8 cellular contexts compared by ENCODE assay signal in the genomic region with DNA sequence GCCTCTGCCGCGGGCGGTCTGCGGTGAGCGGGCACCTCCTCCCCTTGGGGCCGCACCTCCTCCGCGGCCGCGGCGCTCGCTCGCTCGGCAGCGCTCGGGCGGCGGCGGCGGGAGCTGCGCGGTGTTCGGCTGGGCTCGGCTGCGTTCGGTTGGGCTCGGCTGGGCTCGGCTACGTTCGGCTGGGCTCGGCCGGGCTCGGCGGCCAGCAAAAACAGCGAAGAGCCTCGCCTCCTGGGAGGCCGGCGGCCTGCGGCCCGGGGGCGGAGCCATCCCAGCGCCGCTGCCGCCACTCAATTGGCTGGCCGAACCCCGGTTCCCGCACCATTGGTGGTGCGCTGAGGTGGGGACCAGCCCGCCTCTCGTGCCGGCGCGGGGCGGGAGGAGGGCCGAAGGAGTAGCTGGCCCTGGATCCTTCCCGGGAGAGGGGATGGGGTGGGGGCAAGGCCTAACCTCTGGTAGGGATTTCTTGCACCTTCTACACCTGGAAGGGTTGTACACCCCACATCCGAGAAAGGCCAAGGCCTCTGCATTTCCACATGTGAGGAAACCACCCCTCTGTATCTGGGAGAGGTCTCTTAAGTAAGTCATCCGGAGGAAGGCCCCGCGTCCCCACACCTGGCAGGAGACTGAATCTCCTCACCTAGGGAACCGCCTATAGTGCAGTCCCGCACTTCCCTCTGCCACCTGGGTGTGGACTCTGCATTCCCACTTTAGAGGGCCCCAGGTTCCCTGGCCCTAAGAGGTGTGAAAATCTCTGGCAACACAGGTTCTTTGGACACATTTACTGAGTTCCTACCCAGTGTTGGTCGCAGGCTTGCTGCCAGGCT. TPM values are rescaled to one million over a fixed set of nuclear protein-coding genes. Genes with fewer than 3 reads are reported as not detected.
DNase-seq lines count a peak whose midpoint lies in the region; ATAC-seq and TF ChIP-seq lines count a peak whose summit lies in the region.

A gene (minus strand): TSS at position 20 of the 827 bp plus-strand sequence. CDS start 1,295 bp downstream, outside the sequence.

- H3K27ac Mint-ChIP-seq in nephron: peak within 1 kb of the TSS in 2 of 3 experiments; percentile 25 to 30

- H3K9me3 ChIP-seq in GM23248 (ENCODE audit: low read depth) (no peaks in the 10 kb centered on the region), RWPE2 (ENCODE audit: severe bottlenecking) (no peaks in the 10 kb centered on the region)

- no peaks in the 10 kb centered on the region for H3K9me2 ChIP-seq in GM23248 (ENCODE audit: insufficient read depth)

- H3K36me3 ChIP-seq in GM23248 (ENCODE audit: low read depth): no peaks in the 10 kb centered on the region
- H3K36me3 ChIP-seq in RWPE2 (ENCODE audit: low read depth): no peaks in the 10 kb centered on the region

- no peak within 1 kb of the TSS for H3K27ac ChIP-seq in GM23248
- no peak within 1 kb of the TSS for H3K27ac ChIP-seq in RWPE2 (ENCODE audit: poor library complexity, severe bottlenecking)

- H3K4me3 ChIP-seq in GM23248 (peak within 1 kb of the TSS; percentile 73), RWPE2 (ENCODE audit: severe bottlenecking) (peak within 1 kb of the TSS; percentile 29), fibroblast of the aortic adventitia (ENCODE audit: low read depth, low read length) (peak within 1 kb of the TSS; percentile 53)

- H2AFZ ChIP-seq in GM23248: peak within 1 kb of the TSS; percentile 84

- H3K4me1 ChIP-seq in GM23248 (ENCODE audit: insufficient read depth): no peaks in the 10 kb centered on the region
- H3K4me1 ChIP-seq in RWPE2 (ENCODE audit: insufficient read depth, poor library complexity, severe bottlenecking): no peaks in the 10 kb centered on the region

- 5% methylated on average over 49 to 55 of the region's 63 CpGs for WGBS in GM23248 (ENCODE audit: low coverage in 1 of 2, low lambda C conversion rate in 2 of 2, missing lambda C conversion rate in 2 of 2), 2 experiments

- no peaks in the 10 kb centered on the region for H3K36me3 Mint-ChIP-seq in nephron (ENCODE audit: low read depth)

- H3K4me1 Mint-ChIP-seq in nephron: peaks cover 16% of the 10 kb centered on the region

- H3K79me2 ChIP-seq in GM23248 (ENCODE audit: insufficient read depth): no peaks in the 10 kb centered on the region

- H3K27me3 Mint-ChIP-seq in nephron (ENCODE audit: low read depth): peaks cover 40% of the 10 kb centered on the region

- H3K4me2 ChIP-seq in GM23248 (ENCODE audit: unreplicated experiment): peak within 1 kb of the TSS; percentile 84

- H3K4me3 Mint-ChIP-seq in nephron: peak within 1 kb of the TSS; percentile 79 to 83 (median 79)

- H3K9me3 Mint-ChIP-seq in nephron: no peaks in the 10 kb centered on the region

- peak; percentile 95 for ATAC-seq in RWPE2 (ENCODE audit: low read depth)

- H3K9ac ChIP-seq in GM23248: peak within 1 kb of the TSS; percentile 69

- TF ChIP-seq CTCF in RWPE2 (IDR thresholded peaks at IDR 0.05; ENCODE audit: poor library complexity, severe bottlenecking) (no peak), fibroblast of the aortic adventitia (IDR thresholded peaks at IDR 0.05; ENCODE audit: insufficient read depth, low read length) (no peak), nephron (IDR thresholded peaks at IDR 0.05; ENCODE audit: unreplicated experiment in 3 of 3) (no peak)

- H4K20me1 ChIP-seq in GM23248 (ENCODE audit: insufficient read depth): no peaks in the 10 kb centered on the region

- in situ Hi-C loops in GM23248 (cut with MboI): loop anchor here (25.0 kb wide), 1 partner anchor 89 kb away; a partner anchor contains a TSS

- no peaks in the 10 kb centered on the region for H3F3A ChIP-seq in GM23248 (ENCODE audit: insufficient read depth)

- DNase-seq in DMS153 treated with DMSO at 0.1 percent for 48 hours (lab: John Stamatoyannopoulos, UW; ENCODE audit: unreplicated experiment) (peak; percentile 88), GM23248 (peak; percentile 93), Kasumi-1 (lab: John Stamatoyannopoulos, UW) (peak; percentile 76 to 77), RWPE2 (ENCODE audit: low spot score) (peak; percentile 84), fibroblast of the aortic adventitia (ENCODE audit: low read depth) (peak; percentile 74)
- peak; percentile 96 for DNase-seq in activated effector memory CD4-positive, alpha-beta T cell treated with anti-CD3 and anti-CD28 coated beads, Interleukin-2, amount 50 U/mL, for 16 hours
- peak; percentile 78 to 92 (median 87) for DNase-seq in stimulated activated naive CD4-positive, alpha-beta T cell (lab: John Stamatoyannopoulos, UW)

- H3K27me3 ChIP-seq in GM23248 (replicated peaks; ENCODE audit: insufficient read depth) (peaks cover 28% of the 10 kb centered on the region), RWPE2 (ENCODE audit: insufficient read depth, poor library complexity, severe bottlenecking) (no peaks in the 10 kb centered on the region)

RNA-seq across cellular contexts. Expression of the gene that starts here (rescaled TPM):
- not detected in 2 replicates for total RNA-seq in GM23248 (2014; rRNA removed; shearing (Covaris generic))
- polyA plus RNA-seq in GM23248 (2016; fragmentation: Nextera tagmentation; extraction: Ambion mirVana): 0.35 TPM in 1 of 2 replicates, not detected in the other
- total RNA-seq in fibroblast of the aortic adventitia (ENCODE audit: low replicate concordance): not detected in 2 replicates

Comparison
In these comparisons a context has a peak if more than half of its experiments do, and no peak if none do; other contexts are left out.
1. Peak in DNase-seq, H3K4me3 ChIP-seq, H3K9ac ChIP-seq and H3K4me2 ChIP-seq in GM23248; RNA of the gene not detected or under 1 TPM.
2. Peak in DNase-seq and H3K4me3 ChIP-seq in fibroblast of the aortic adventitia; RNA of the gene not detected or under 1 TPM.